In the genomic region with DNA sequence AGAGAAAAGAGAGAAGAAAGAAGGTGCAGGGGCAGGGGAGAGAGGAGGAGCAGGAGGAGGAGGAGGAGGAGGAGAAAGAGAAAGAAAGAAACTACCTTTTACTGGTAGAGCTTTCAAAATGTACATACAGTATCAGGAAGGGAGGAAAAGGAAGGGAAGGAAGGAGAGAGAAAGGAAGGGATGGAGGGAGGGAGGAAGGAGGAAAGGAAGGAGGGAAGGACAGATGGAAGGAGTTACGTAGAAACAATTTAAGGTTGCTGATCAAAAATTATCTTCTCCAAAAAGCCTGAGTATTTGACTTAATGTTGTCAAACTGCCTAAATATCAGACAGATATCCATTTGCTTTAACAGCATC, we compare ENCODE assay signal across 10 cellular contexts. TPM values are rescaled to one million over a fixed set of nuclear protein-coding genes. Genes with fewer than 3 reads are reported as not detected.
DNase-seq lines count a peak whose midpoint lies in the region; ATAC-seq and TF ChIP-seq lines count a peak whose summit lies in the region.
"Had no signal": no experiment of that assay in that cellular context is flagged by ENCODE, and none has a peak within 500 bp of the region (broad histone marks: within the 10 kb centered on the region; RNA-seq: fewer than 3 reads in every experiment).

No MANE protein-coding gene starts in this region.

- H3K4me3 ChIP-seq in adipocyte (ENCODE audit: low read length) (peak overlapping the region; percentile 65), spleen (peak overlapping the region in 2 of 8 donors; percentile 4 to 39)

- WGBS in spleen, 5 donors = 37 to 66% (median 61%) methylated on average over 1 of the region's 1 CpG

- no peak for TF ChIP-seq CTCF in spleen (IDR thresholded peaks at IDR 0.05 in 8 of 11, conservative IDR thresholded peaks at IDR 0.05 in 3 of 11)

- no peaks in the 10 kb centered on the region for H3K27me3 ChIP-seq in adipocyte (replicated peaks; ENCODE audit: control insufficient read depth, insufficient read depth, low read length)
- H3K27me3 ChIP-seq in spleen (replicated peaks in 1 of 7) = no peaks in the 10 kb centered on the region

- TF ChIP-seq POLR2A in spleen (IDR thresholded peaks at IDR 0.05) = no peak

- H3K9ac ChIP-seq in adipocyte (ENCODE audit: low read length) = peak overlapping the region; percentile 35

- H3K9me3 ChIP-seq in adipocyte (ENCODE audit: control insufficient read depth, low read length) (no peaks in the 10 kb centered on the region), spleen (peaks cover 0 to 2% (median 0%) of the 10 kb centered on the region in 8 donors)

- no peak for DNase-seq in adipocyte (ENCODE audit: low read depth)
- DNase-seq in spleen = no peak
- no peak for DNase-seq in HEK293T (ENCODE audit: extremely low spot score)
- DNase-seq in activated naive CD4-positive, alpha-beta T cell (lab: John Stamatoyannopoulos, UW) = no peak
- DNase-seq in DMS53 (lab: John Stamatoyannopoulos, UW) = no peak
- DNase-seq in GM19238 (ENCODE audit: insufficient read length, low spot score) = no peak
- DNase-seq: activated naive CD8-positive, alpha-beta T cell treated with anti-CD3 and anti-CD28 coated beads, Interleukin-2, amount 10 ng/mL, durations not matched to agents 7 days and 5 days; stimulated activated CD8-positive, alpha-beta memory T cell treated with anti-CD3 and anti-CD28 coated beads, Interleukin-4, amount 100 ng/mL, for 48 hours had no signal

- CTCF ChIA-PET in HEK293T (lab: Yijun Ruan, JAX) = interaction anchor here (0.6 to 1.0 kb wide), 3 partner anchors 11 to 71 kb away, joined by 3 to 9 read pairs (median 4); a partner anchor contains a TSS

- POLR2A ChIA-PET in HEK293T (lab: Yijun Ruan, JAX) = interaction anchor here (0.6 to 2.0 kb wide), 2 partner anchors 14 to 65 kb away, joined by 3 to 11 read pairs; a partner anchor contains a TSS

- peak; percentile 21 for ATAC-seq in GM21360 (IDR thresholded peaks at IDR 0.05; ENCODE audit: unreplicated experiment)
- ATAC-seq in HG03039 (IDR thresholded peaks at IDR 0.05; ENCODE audit: unreplicated experiment) = peak; percentile 23

- peaks cover 8% of the 10 kb centered on the region for H3K4me1 ChIP-seq in adipocyte (ENCODE audit: control insufficient read depth, insufficient read depth, low read length)
- peaks cover 20 to 80% (median 56%) of the 10 kb centered on the region in 6 donors for H3K4me1 ChIP-seq in spleen

- H3K27ac ChIP-seq in spleen = peak overlapping the region; percentile 22 to 86 (median 76)

- intact Hi-C loops in spleen (cut with DNase I; ENCODE audit: low total_unique reads) = no loop called here

- H3K36me3 ChIP-seq in adipocyte (ENCODE audit: control insufficient read depth, insufficient read depth, low read length, severe bottlenecking) = no peaks in the 10 kb centered on the region
- no peaks in the 10 kb centered on the region for H3K36me3 ChIP-seq in spleen

TF ChIP-seq in HEK293T, 16 proteins besides CTCF, POLR2A, EP300 and RAD21:
- TF ChIP-seq CTBP1 (IDR thresholded peaks at IDR 0.05; ENCODE audit: borderline replicate concordance) (no peak), FOXK2 (IDR thresholded peaks at IDR 0.05) (no peak), LEF1 (IDR thresholded peaks at IDR 0.05; ENCODE audit: borderline replicate concordance) (no peak), HDGF (IDR thresholded peaks at IDR 0.05; ENCODE audit: borderline replicate concordance) (no peak), ZNF384 (IDR thresholded peaks at IDR 0.05) (no peak), BHLHE40 (IDR thresholded peaks at IDR 0.05; ENCODE audit: borderline replicate concordance) (no peak), FOXM1 (IDR thresholded peaks at IDR 0.05; ENCODE audit: borderline replicate concordance) (no peak), NFRKB (IDR thresholded peaks at IDR 0.05) (no peak), FOXA1 (IDR thresholded peaks at IDR 0.05) (no peak), ARNT (IDR thresholded peaks at IDR 0.05) (no peak), SP1 (IDR thresholded peaks at IDR 0.05) (no peak)
- TF ChIP-seq, protein P1, sequence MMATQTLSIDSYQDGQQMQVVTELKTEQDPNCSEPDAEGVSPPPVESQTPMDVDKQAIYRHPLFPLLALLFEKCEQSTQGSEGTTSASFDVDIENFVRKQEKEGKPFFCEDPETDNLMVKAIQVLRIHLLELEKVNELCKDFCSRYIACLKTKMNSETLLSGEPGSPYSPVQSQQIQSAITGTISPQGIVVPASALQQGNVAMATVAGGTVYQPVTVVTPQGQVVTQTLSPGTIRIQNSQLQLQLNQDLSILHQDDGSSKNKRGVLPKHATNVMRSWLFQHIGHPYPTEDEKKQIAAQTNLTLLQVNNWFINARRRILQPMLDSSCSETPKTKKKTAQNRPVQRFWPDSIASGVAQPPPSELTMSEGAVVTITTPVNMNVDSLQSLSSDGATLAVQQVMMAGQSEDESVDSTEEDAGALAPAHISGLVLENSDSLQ (IDR thresholded peaks at IDR 0.05) = no peak

RNA-seq across cellular contexts. Expression of a gene that starts 13.4 kb away (rescaled TPM):
- total RNA-seq in spleen = 10 to 100 TPM; 73.5 to 99.1 (median 81.2) TPM
- polyA plus RNA-seq in spleen = 10 to 100 TPM; 11.6 to 31.2 (median 26.4) TPM
